In genomic region chr6:31918069-31918725, GRCh38 we compare ENCODE assay signal across 1 cellular context.
A peak's percentile ranks its signal among the peaks of the same experiment; 100 is the strongest.
TF ChIP-seq lines count a peak whose summit lies in the region.

No MANE protein-coding gene starts in this region.

TF ChIP-seq in HepG2, 621 proteins besides CTCF, POLR2A, EP300 and RAD21:
- no peak for TF ChIP-seq ZNF432 (CRISPR knock-in tag; IDR thresholded peaks at IDR 0.05; ENCODE audit: borderline replicate concordance)
- no peak for TF ChIP-seq ZBTB25 (CRISPR knock-in tag; IDR thresholded peaks at IDR 0.05)
- TF ChIP-seq ZNF121 (CRISPR knock-in tag; IDR thresholded peaks at IDR 0.05) = peak; percentile 48; the same call in 1 of the 2 replicates
